2 cellular contexts compared by ENCODE assay signal in genomic region chr3:58575986-58576652, GRCh38.
TF ChIP-seq lines count a peak whose summit lies in the region.

No MANE protein-coding gene starts in this region.

TF ChIP-seq in liver, 16 proteins besides CTCF, POLR2A, EP300 and RAD21:
- TF ChIP-seq HNF4A (conservative IDR thresholded peaks at IDR 0.05) (no peak), ATF3 (IDR thresholded peaks at IDR 0.05) (no peak), NR2F2 (IDR thresholded peaks at IDR 0.05) (peak; percentile 57)

TF ChIP-seq in HepG2, 621 proteins besides CTCF, POLR2A, EP300 and RAD21:
- TF ChIP-seq ZZZ3 (CRISPR knock-in tag; IDR thresholded peaks at IDR 0.05; ENCODE audit: borderline replicate concordance) (no peak), ZNF550 (CRISPR knock-in tag; IDR thresholded peaks at IDR 0.05; ENCODE audit: borderline replicate concordance) (no peak), FOXA1 (IDR thresholded peaks at IDR 0.05) (no peak), FOXA1 (CRISPR knock-in tag; IDR thresholded peaks at IDR 0.05) (no peak), SNAPC5 (CRISPR knock-in tag; IDR thresholded peaks at IDR 0.05; ENCODE audit: borderline replicate concordance) (no peak), ZEB1 (IDR thresholded peaks at IDR 0.05; ENCODE audit: insufficient replicate concordance, low read depth) (no peak)
TF ChIP-seq in HepG2: peak in this region for 0.
